ENCODE assay signal across 8 cellular contexts in genomic region chr2:206260427-206261012, GRCh38. TPM values are rescaled to one million over a fixed set of nuclear protein-coding genes. Genes with fewer than 3 reads are reported as not detected.
DNase-seq lines count a peak whose midpoint lies in the region; TF ChIP-seq lines count a peak whose summit lies in the region.

No MANE protein-coding gene starts in this region.

- intact Hi-C loops in MCF 10A (cut with micrococcal nuclease) (loop anchor here (1.0 kb wide), 2 partner anchors 47 to 96 kb away; a partner anchor contains a TSS), breast epithelium (cut with DNase I; ENCODE audit: low total_unique reads) (no loop called here), spleen (cut with DNase I; ENCODE audit: low total_unique reads) (loop anchor here (10.0 kb wide), 1 partner anchor 96 kb away; no protein-coding TSS in a partner anchor), dorsolateral prefrontal cortex (cut with DNase I) (no loop called here)

- TF ChIP-seq CTCF in MCF 10A (IDR thresholded peaks at IDR 0.05; ENCODE audit: unreplicated experiment) (peak; percentile 45), breast epithelium (IDR thresholded peaks at IDR 0.05) (peak in 1 of 3 donors; percentile 24), HFF-Myc (IDR thresholded peaks at IDR 0.05; ENCODE audit: low read depth, low read length, missing control alignments) (peak; percentile 31), epithelial cell of esophagus (IDR thresholded peaks at IDR 0.05; ENCODE audit: insufficient read depth, low read depth, low read length, missing control alignments) (peak; percentile 66), spleen (IDR thresholded peaks at IDR 0.05 in 8 of 11, conservative IDR thresholded peaks at IDR 0.05 in 3 of 11) (peak in 7 of 11 experiments; percentile 32 to 59 (median 42)), dorsolateral prefrontal cortex (IDR thresholded peaks at IDR 0.05 in 54 of 56, conservative IDR thresholded peaks at IDR 0.05 in 2 of 56; ENCODE audit: low read depth in 1 of 56, partially characterized antibody in 56 of 56) (peak in 12 of 56 donors; percentile 9 to 35 (median 20))

- no peak for TF ChIP-seq POLR2A in breast epithelium (IDR thresholded peaks at IDR 0.05)
- no peak for TF ChIP-seq POLR2A in spleen (IDR thresholded peaks at IDR 0.05)

- H3K4me3 ChIP-seq in breast epithelium (no peak overlapping the region), HFF-Myc (replicated peaks; ENCODE audit: low read depth, low read length) (no peak overlapping the region), epithelial cell of esophagus (ENCODE audit: low read length) (no peak overlapping the region), spleen (no peak overlapping the region), dorsolateral prefrontal cortex (no peak overlapping the region)

- H3K27me3 ChIP-seq in breast epithelium (peaks cover 0 to 78% of the 10 kb centered on the region in 2 donors), spleen (replicated peaks in 1 of 7) (peaks cover 4 to 100% (median 95%) of the 10 kb centered on the region in 7 donors), dorsolateral prefrontal cortex (peaks cover 3 to 100% (median 92%) of the 10 kb centered on the region in 45 donors)

- peaks cover 11% of the 10 kb centered on the region for H3K27me3 Mint-ChIP-seq in MCF 10A (ENCODE audit: insufficient read depth, unreplicated experiment)

- no peak overlapping the region for H3K4me3 Mint-ChIP-seq in MCF 10A (ENCODE audit: unreplicated experiment)

- POLR2A ChIA-PET in MCF 10A (lab: Yijun Ruan, JAX) = interaction anchor here (0.6 to 1.9 kb wide), 6 partner anchors 25 to 1287 kb away, joined by 3 to 8 read pairs (median 3); no protein-coding TSS in a partner anchor

- peak overlapping the region; percentile 65 for H3K27ac Mint-ChIP-seq in MCF 10A (ENCODE audit: low read depth, unreplicated experiment)

- CTCF ChIA-PET in MCF 10A (lab: Yijun Ruan, JAX) = interaction anchor here (0.6 to 5.8 kb wide), 12 partner anchors 9 to 97 kb away, joined by 3 to 50 read pairs (median 4); a partner anchor contains a TSS

- no peaks in the 10 kb centered on the region for H3K36me3 Mint-ChIP-seq in MCF 10A (ENCODE audit: insufficient read depth, unreplicated experiment)

- H3K27ac ChIP-seq in breast epithelium (no peak overlapping the region), spleen (no peak overlapping the region), dorsolateral prefrontal cortex (no peak overlapping the region)

- H3K4me1 Mint-ChIP-seq in MCF 10A (ENCODE audit: insufficient read depth, unreplicated experiment) = peaks cover 15% of the 10 kb centered on the region

- DNase-seq in MCF 10A (ENCODE audit: unreplicated experiment) (peak; percentile 44), breast epithelium (ENCODE audit: low spot score in 2 of 2) (no peak), HFF-Myc (ENCODE audit: extremely low read depth, low read depth) (no peak), NCI-H2227 (lab: John Stamatoyannopoulos, UW; ENCODE audit: unreplicated experiment) (peak; percentile 69), epithelial cell of esophagus (ENCODE audit: low read depth) (peak; percentile 49), spleen (no peak), amygdala (lab: John Stamatoyannopoulos, UW) (no peak), dorsolateral prefrontal cortex (no peak)

- H3K36me3 ChIP-seq in breast epithelium (no peaks in the 10 kb centered on the region), spleen (no peaks in the 10 kb centered on the region)

- H3K4me1 ChIP-seq in breast epithelium = no peaks in the 10 kb centered on the region
- peaks cover 0 to 17% (median 0%) of the 10 kb centered on the region in 6 donors for H3K4me1 ChIP-seq in spleen

- no TSS peak for BruUV-seq in MCF 10A (replicated peaks; lab: Mats Ljungman, UMichigan)

- WGBS in spleen, 5 donors = 30 to 42% (median 37%) methylated on average over 4 of the region's 4 CpGs

- no peaks in the 10 kb centered on the region for H3K9me3 Mint-ChIP-seq in MCF 10A (ENCODE audit: unreplicated experiment)

- H3K9me3 ChIP-seq in breast epithelium (no peaks in the 10 kb centered on the region), spleen (no peaks in the 10 kb centered on the region)

RNA-seq across cellular contexts. Expression of gene ZDBF2, which starts 13.9 kb away (rescaled TPM):
- total RNA-seq in MCF 10A (2022) = 15.6 and 21.3 TPM in 2 replicates
- total RNA-seq in breast epithelium = 10 to 100 TPM in 2 of 3 donors, 1 to 10 TPM in 1; 7.2 to 14.9 (median 10.2) TPM
- 10 to 100 TPM in 6 of 7 donors, 1 to 10 TPM in 1; 8.6 to 14.7 (median 13.4) TPM for total RNA-seq in spleen
- polyA plus RNA-seq in spleen = 1 to 10 TPM; 1.2 to 1.3 (median 1.2) TPM
- 10 to 100 TPM; 15.4 to 80.3 (median 43.5) TPM for total RNA-seq in dorsolateral prefrontal cortex

Comparison
In these comparisons a context has a peak if more than half of its experiments do, and no peak if none do; other contexts are left out.
1. DNase-seq: peak in MCF 10A (single experiment), NCI-H2227 (single experiment) and epithelial cell of esophagus (single experiment); none in breast epithelium (0 of 2), HFF-Myc (single experiment), spleen (single experiment), amygdala (0 of 56) and dorsolateral prefrontal cortex (0 of 10).
2. intact Hi-C loops: an anchor here in MCF 10A (1.0 kb wide) and spleen (10.0 kb wide); none called in breast epithelium and dorsolateral prefrontal cortex.